ENCODE assay signal across 9 cellular contexts in genomic region chr14:36070056-36071043, GRCh38.
DNase-seq lines count a peak whose midpoint lies in the region; ATAC-seq and TF ChIP-seq lines count a peak whose summit lies in the region.
"Had no signal": no experiment of that assay in that cellular context is flagged by ENCODE, and none has a peak within 500 bp of the region (broad histone marks: within the 10 kb centered on the region; RNA-seq: fewer than 3 reads in every experiment).

No MANE protein-coding gene starts in this region.

- peaks cover 47% of the 10 kb centered on the region for H3K27me3 Mint-ChIP-seq in nephron progenitor cell (ENCODE audit: low read depth, poor library complexity)

- H3K36me3 ChIP-seq in WERI-Rb-1 (no peaks in the 10 kb centered on the region), esophagus muscularis mucosa (no peaks in the 10 kb centered on the region), tibial artery (no peaks in the 10 kb centered on the region)

- H3K27ac ChIP-seq in WERI-Rb-1 = no peak overlapping the region
- no peak overlapping the region for H3K27ac ChIP-seq in esophagus muscularis mucosa (replicated peaks in 1 of 4)
- H3K27ac ChIP-seq in tibial artery = no peak overlapping the region

- TF ChIP-seq POLR2A in esophagus muscularis mucosa (IDR thresholded peaks at IDR 0.05; ENCODE audit: low read depth) = no peak

- 46% methylated on average over 10 of the region's 12 CpGs for WGBS in esophagus muscularis mucosa

- peak; percentile 11 for DNase-seq in NOMO-1 treated with DMSO at 0.1 percent for 48 hours (lab: John Stamatoyannopoulos, UW; ENCODE audit: unreplicated experiment)
- DNase-seq in NOMO-1 (lab: John Stamatoyannopoulos, UW; ENCODE audit: unreplicated experiment in 2 of 2) = no peak
- peak; percentile 48 to 69 for DNase-seq in NCI-H1930 (lab: John Stamatoyannopoulos, UW)
- DNase-seq in WERI-Rb-1 = peak; percentile 67
- DNase-seq in esophagus muscularis mucosa (ENCODE audit: extremely low spot score) = no peak
- peak; percentile 75 for DNase-seq in nephron progenitor cell
- DNase-seq in tibial artery = no peak

- peak; percentile 74 for ATAC-seq in HG02759 (IDR thresholded peaks at IDR 0.05; ENCODE audit: unreplicated experiment)

- H3K9me3 ChIP-seq in WERI-Rb-1 (ENCODE audit: severe bottlenecking) (no peaks in the 10 kb centered on the region), esophagus muscularis mucosa (no peaks in the 10 kb centered on the region), tibial artery (no peaks in the 10 kb centered on the region)

- no peaks in the 10 kb centered on the region for H3K4me1 Mint-ChIP-seq in nephron progenitor cell
- H3K4me1 Mint-ChIP-seq: activated naive CD4-positive, alpha-beta T cell treated with anti-CD3 and anti-CD28 coated beads, Interleukin-2, amount 50 U/mL, for 24 hours had no signal

- H3K4me3 Mint-ChIP-seq in nephron progenitor cell = no peak overlapping the region
- H3K4me3 Mint-ChIP-seq: activated naive CD4-positive, alpha-beta T cell treated with anti-CD3 and anti-CD28 coated beads, Interleukin-2, amount 50 U/mL, for 24 hours had no signal

- H3K36me3 Mint-ChIP-seq in nephron progenitor cell (ENCODE audit: low read depth) = no peaks in the 10 kb centered on the region
- H3K36me3 Mint-ChIP-seq: activated naive CD4-positive, alpha-beta T cell treated with anti-CD3 and anti-CD28 coated beads, Interleukin-2, amount 50 U/mL, for 24 hours had no signal

- peak; percentile 89 for TF ChIP-seq CTCF in WERI-Rb-1 (IDR thresholded peaks at IDR 0.05; ENCODE audit: low read depth, low read length)
- peak in 2 of 3 experiments; percentile 20 to 39 for TF ChIP-seq CTCF in esophagus muscularis mucosa (IDR thresholded peaks at IDR 0.05)
- TF ChIP-seq CTCF in nephron progenitor cell (IDR thresholded peaks at IDR 0.05) = peak; percentile 79
- peak in 1 of 2 experiments; percentile 25 for TF ChIP-seq CTCF in tibial artery (IDR thresholded peaks at IDR 0.05)

- no peaks in the 10 kb centered on the region for H3K9me3 Mint-ChIP-seq in nephron progenitor cell
- H3K9me3 Mint-ChIP-seq: activated naive CD4-positive, alpha-beta T cell treated with anti-CD3 and anti-CD28 coated beads, Interleukin-2, amount 50 U/mL, for 24 hours had no signal

- H3K4me3 ChIP-seq in WERI-Rb-1 (ENCODE audit: low read depth, low read length) (no peak overlapping the region), esophagus muscularis mucosa (no peak overlapping the region), tibial artery (no peak overlapping the region)

- no peak overlapping the region for H3K27ac Mint-ChIP-seq in nephron progenitor cell
- H3K27ac Mint-ChIP-seq: activated naive CD4-positive, alpha-beta T cell treated with anti-CD3 and anti-CD28 coated beads, Interleukin-2, amount 50 U/mL, for 24 hours had no signal

- peaks cover 0 to 10% (median 2%) of the 10 kb centered on the region in 4 donors for H3K4me1 ChIP-seq in esophagus muscularis mucosa
- peaks cover 0 to 21% (median 6%) of the 10 kb centered on the region in 4 donors for H3K4me1 ChIP-seq in tibial artery

- H3K27me3 ChIP-seq in WERI-Rb-1 (ENCODE audit: insufficient read depth, low read depth, severe bottlenecking) = peaks cover 74% of the 10 kb centered on the region
- H3K27me3 ChIP-seq in esophagus muscularis mucosa = peaks cover 0 to 24% (median 0%) of the 10 kb centered on the region in 4 donors
- peaks cover 0 to 8% of the 10 kb centered on the region in 2 donors for H3K27me3 ChIP-seq in tibial artery

- intact Hi-C loops in esophagus muscularis mucosa (cut with DNase I) (no loop called here), tibial artery (cut with DNase I; ENCODE audit: low total_unique reads) (no loop called here)

- no peak for TF ChIP-seq EP300 in esophagus muscularis mucosa (IDR thresholded peaks at IDR 0.05)

Comparison
In these comparisons a context has a peak if more than half of its experiments do, and no peak if none do; other contexts are left out.
1. DNase-seq: peak in NOMO-1 treated with DMSO at 0.1 percent for 48 hours (single experiment), NCI-H1930 (2 of 2), WERI-Rb-1 (single experiment) and nephron progenitor cell (single experiment); none in NOMO-1 (0 of 2), esophagus muscularis mucosa (single experiment) and tibial artery (0 of 2).